Comparison of ENCODE assay signal across 15 cellular contexts in the genomic region with DNA sequence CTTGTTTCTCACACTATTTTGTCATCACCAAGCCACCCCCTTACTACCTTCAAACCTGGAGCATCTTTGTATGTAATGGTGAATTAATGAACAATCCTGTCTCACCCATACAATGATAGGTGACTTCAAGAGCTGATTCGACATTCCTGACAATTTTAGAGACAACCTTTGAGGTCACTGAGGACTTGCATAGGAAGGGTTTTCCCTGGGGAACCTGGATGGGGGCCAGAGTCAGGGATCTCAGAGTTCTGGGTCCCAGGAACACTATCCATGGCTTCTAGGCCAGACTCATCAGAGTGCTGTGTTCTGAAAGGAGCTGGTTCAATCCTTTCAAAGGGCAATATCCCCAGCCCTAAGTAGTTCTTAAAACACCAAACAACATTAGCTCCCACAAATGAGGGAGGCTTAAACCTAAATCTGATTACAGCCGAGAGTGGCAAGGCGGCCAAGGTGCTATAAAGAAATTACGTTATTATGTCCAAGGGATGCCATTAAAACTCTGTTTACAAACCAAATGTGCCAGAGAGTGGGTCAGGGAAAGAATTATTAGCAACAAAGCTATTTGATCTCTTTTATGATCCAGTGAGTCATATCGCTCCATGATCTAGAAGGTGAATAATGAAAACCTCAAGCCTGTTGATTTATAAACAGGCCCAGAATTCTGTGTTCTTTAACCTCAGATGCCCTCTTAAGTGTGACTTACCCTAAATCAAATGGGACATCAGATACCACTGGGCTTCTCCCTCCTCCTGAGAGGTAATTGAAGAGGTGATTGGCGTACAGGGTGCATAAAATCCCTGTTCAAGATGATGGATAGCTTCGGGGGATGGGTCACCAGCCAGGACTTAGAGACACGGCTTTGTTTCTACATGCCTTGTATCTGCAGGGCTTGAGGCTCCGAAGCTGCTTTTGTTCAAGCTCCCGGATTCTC.
DNase-seq lines count a peak whose midpoint lies in the region; ATAC-seq and TF ChIP-seq lines count a peak whose summit lies in the region.
"Had no signal": no experiment of that assay in that cellular context is flagged by ENCODE, and none has a peak within 500 bp of the region (broad histone marks: within the 10 kb centered on the region; RNA-seq: fewer than 3 reads in every experiment).

No MANE protein-coding gene starts in this region.

- H2BK5ac ChIP-seq in mesendoderm (ENCODE audit: low read length) = no peak overlapping the region

- H3K27me3 Mint-ChIP-seq in CD14-positive monocyte (ENCODE audit: low read depth in 3 of 3) = peaks cover 0 to 3% (median 0%) of the 10 kb centered on the region in 3 donors
- no peaks in the 10 kb centered on the region for H3K27me3 Mint-ChIP-seq in activated T-helper 17 cell treated with anti-CD3 and anti-CD28 coated beads, Interleukin-2, amount 50 U/mL, for 72 hours
- H3K27me3 Mint-ChIP-seq: activated CD4-positive, alpha-beta T cell treated with anti-CD3 and anti-CD28 coated beads, Interleukin-2, amount 10 ng/mL, durations not matched to agents 7 days and 5 days had no signal

- no peak overlapping the region for H4K8ac ChIP-seq in mesendoderm (ENCODE audit: low read depth, low read length)

- H3K9ac ChIP-seq in mesendoderm (ENCODE audit: low read length) = no peak overlapping the region

- H3K27ac ChIP-seq in WERI-Rb-1 (peak overlapping the region; percentile 74), mesendoderm (ENCODE audit: low read depth, low read length) (no peak overlapping the region)
- no peak overlapping the region for H3K27ac ChIP-seq in effector memory CD4-positive, alpha-beta T cell (ENCODE audit: insufficient read depth, low read length, poor library complexity, severe bottlenecking)
- H3K27ac ChIP-seq: coronary artery had no signal

- no peak overlapping the region for H3K56ac ChIP-seq in mesendoderm (ENCODE audit: low read length)

- no CpG with 5 or more reads among the region's 10 CpGs for WGBS in mesendoderm (ENCODE audit: extremely low coverage, insufficient coverage, low lambda C conversion rate)

- peak overlapping the region; percentile 15 for H3K4me3 ChIP-seq in WERI-Rb-1 (ENCODE audit: low read depth, low read length)
- H3K4me3 ChIP-seq in mesendoderm (ENCODE audit: low read length) = no peak overlapping the region
- no peak overlapping the region for H3K4me3 ChIP-seq in effector memory CD4-positive, alpha-beta T cell (ENCODE audit: insufficient read depth, low read depth, low read length, poor library complexity, severe bottlenecking)
- H3K4me3 ChIP-seq: coronary artery, GM23338 had no signal

- H3K4me3 Mint-ChIP-seq in CD14-positive monocyte = no peak overlapping the region
- H3K4me3 Mint-ChIP-seq in activated T-helper 17 cell treated with anti-CD3 and anti-CD28 coated beads, Interleukin-2, amount 50 U/mL, for 72 hours = no peak overlapping the region
- H3K4me3 Mint-ChIP-seq: activated CD4-positive, alpha-beta T cell treated with anti-CD3 and anti-CD28 coated beads, Interleukin-2, amount 10 ng/mL, durations not matched to agents 7 days and 5 days; GM23338; memory B cell had no signal

- H2BK120ac ChIP-seq in mesendoderm (ENCODE audit: low read depth, low read length) = peak overlapping the region; percentile 21

- no peak for ATAC-seq in activated T-helper 17 cell treated with anti-CD3 and anti-CD28 coated beads, Interleukin-2, amount 50 U/mL, for 72 hours (replicated peaks)
- ATAC-seq: GM23338 had no signal

- H3K36me3 ChIP-seq in WERI-Rb-1 (no peaks in the 10 kb centered on the region), mesendoderm (ENCODE audit: control insufficient read depth, insufficient read depth, low read length) (no peaks in the 10 kb centered on the region)
- H3K36me3 ChIP-seq in effector memory CD4-positive, alpha-beta T cell (ENCODE audit: control insufficient read depth, insufficient read depth, low read length) = no peaks in the 10 kb centered on the region

- H3K27ac Mint-ChIP-seq in CD14-positive monocyte = no peak overlapping the region
- H3K27ac Mint-ChIP-seq in activated T-helper 17 cell treated with anti-CD3 and anti-CD28 coated beads, Interleukin-2, amount 50 U/mL, for 72 hours = no peak overlapping the region
- H3K27ac Mint-ChIP-seq: activated CD4-positive, alpha-beta T cell treated with anti-CD3 and anti-CD28 coated beads, Interleukin-2, amount 10 ng/mL, durations not matched to agents 7 days and 5 days; GM23338; memory B cell had no signal

- TF ChIP-seq CTCF in WERI-Rb-1 (IDR thresholded peaks at IDR 0.05; ENCODE audit: low read depth, low read length) (no peak), CD14-positive monocyte (IDR thresholded peaks at IDR 0.05) (no peak)

- no peaks in the 10 kb centered on the region for H3K27me3 ChIP-seq in WERI-Rb-1 (ENCODE audit: insufficient read depth, low read depth, severe bottlenecking)
- no peaks in the 10 kb centered on the region for H3K27me3 ChIP-seq in mesendoderm (ENCODE audit: insufficient read depth, low read length, poor library complexity)
- H3K27me3 ChIP-seq in effector memory CD4-positive, alpha-beta T cell (replicated peaks; ENCODE audit: control insufficient read depth, insufficient read depth, low read length, poor library complexity, severe bottlenecking) = no peaks in the 10 kb centered on the region

- H3K4me1 Mint-ChIP-seq in CD14-positive monocyte = no peaks in the 10 kb centered on the region
- H3K4me1 Mint-ChIP-seq in activated T-helper 17 cell treated with anti-CD3 and anti-CD28 coated beads, Interleukin-2, amount 50 U/mL, for 72 hours = no peaks in the 10 kb centered on the region
- H3K4me1 Mint-ChIP-seq: activated CD4-positive, alpha-beta T cell treated with anti-CD3 and anti-CD28 coated beads, Interleukin-2, amount 10 ng/mL, durations not matched to agents 7 days and 5 days; GM23338; memory B cell had no signal

- no peaks in the 10 kb centered on the region for H3K79me1 ChIP-seq in mesendoderm (ENCODE audit: low read length)

- DNase-seq in AG08395 (ENCODE audit: low spot score) (peak; percentile 74), HT1080 (ENCODE audit: low read depth) (peak; percentile 56), WERI-Rb-1 (peak; percentile 76), mesendoderm (no peak), CD14-positive monocyte (ENCODE audit: low spot score) (no peak), NCI-H2081 (lab: John Stamatoyannopoulos, UW) (no peak)
- DNase-seq in effector memory CD4-positive, alpha-beta T cell = no peak
- DNase-seq: activated CD4-positive, alpha-beta T cell treated with anti-CD3 and anti-CD28 coated beads, Interleukin-2, amount 10 ng/mL, durations not matched to agents 7 days and 5 days; activated gamma-delta T cell treated with Interleukin-2 at 50 U/mL for 16 hours; Karpas-422; NCI-H524 had no signal

- H3K4me2 ChIP-seq in mesendoderm (ENCODE audit: low read length) = no peak overlapping the region
- H3K4me2 ChIP-seq: GM23338 had no signal

- H2BK15ac ChIP-seq in mesendoderm (replicated peaks; ENCODE audit: low read depth) = no peak overlapping the region

- H3K79me2 ChIP-seq in mesendoderm (ENCODE audit: control insufficient read depth, insufficient read depth, low read length) = no peaks in the 10 kb centered on the region

- H3K9me3 Mint-ChIP-seq in CD14-positive monocyte = peaks cover 0 to 15% (median 5%) of the 10 kb centered on the region in 7 donors
- peaks cover 30% of the 10 kb centered on the region for H3K9me3 Mint-ChIP-seq in activated T-helper 17 cell treated with anti-CD3 and anti-CD28 coated beads, Interleukin-2, amount 50 U/mL, for 72 hours
- H3K9me3 Mint-ChIP-seq: GM23338 had no signal

- H3K4me1 ChIP-seq in mesendoderm (ENCODE audit: control insufficient read depth, low read depth, low read length) = no peaks in the 10 kb centered on the region
- H3K4me1 ChIP-seq in effector memory CD4-positive, alpha-beta T cell (ENCODE audit: control insufficient read depth, insufficient read depth, low read length, poor library complexity, severe bottlenecking) = no peaks in the 10 kb centered on the region

- no peak overlapping the region for H2AK5ac ChIP-seq in mesendoderm (ENCODE audit: low read length)

- no peaks in the 10 kb centered on the region for H3K9me3 ChIP-seq in WERI-Rb-1 (ENCODE audit: severe bottlenecking)
- H3K9me3 ChIP-seq in effector memory CD4-positive, alpha-beta T cell (ENCODE audit: control insufficient read depth, low read length) = no peaks in the 10 kb centered on the region

- no peak overlapping the region for H3K23ac ChIP-seq in mesendoderm (ENCODE audit: low read length)

- intact Hi-C loops in CD14-positive monocyte (cut with micrococcal nuclease) = no loop called here

- no peak overlapping the region for H3K4ac ChIP-seq in mesendoderm (ENCODE audit: low read depth, low read length)

- no peak overlapping the region for H4K5ac ChIP-seq in mesendoderm (ENCODE audit: low read length)

- no peaks in the 10 kb centered on the region for H3K36me3 Mint-ChIP-seq in CD14-positive monocyte
- no peaks in the 10 kb centered on the region for H3K36me3 Mint-ChIP-seq in activated T-helper 17 cell treated with anti-CD3 and anti-CD28 coated beads, Interleukin-2, amount 50 U/mL, for 72 hours (ENCODE audit: low read depth)
- H3K36me3 Mint-ChIP-seq: memory B cell had no signal

- H3K18ac ChIP-seq in mesendoderm (ENCODE audit: low read length) = peak overlapping the region; percentile 30

Comparison
In these comparisons a context has a peak if more than half of its experiments do, and no peak if none do; other contexts are left out.
1. DNase-seq: peak in AG08395 (single experiment), HT1080 (single experiment) and WERI-Rb-1 (single experiment); none in mesendoderm (single experiment), effector memory CD4-positive, alpha-beta T cell (0 of 3), CD14-positive monocyte (single experiment) and NCI-H2081 (0 of 2).